In the genomic region with DNA sequence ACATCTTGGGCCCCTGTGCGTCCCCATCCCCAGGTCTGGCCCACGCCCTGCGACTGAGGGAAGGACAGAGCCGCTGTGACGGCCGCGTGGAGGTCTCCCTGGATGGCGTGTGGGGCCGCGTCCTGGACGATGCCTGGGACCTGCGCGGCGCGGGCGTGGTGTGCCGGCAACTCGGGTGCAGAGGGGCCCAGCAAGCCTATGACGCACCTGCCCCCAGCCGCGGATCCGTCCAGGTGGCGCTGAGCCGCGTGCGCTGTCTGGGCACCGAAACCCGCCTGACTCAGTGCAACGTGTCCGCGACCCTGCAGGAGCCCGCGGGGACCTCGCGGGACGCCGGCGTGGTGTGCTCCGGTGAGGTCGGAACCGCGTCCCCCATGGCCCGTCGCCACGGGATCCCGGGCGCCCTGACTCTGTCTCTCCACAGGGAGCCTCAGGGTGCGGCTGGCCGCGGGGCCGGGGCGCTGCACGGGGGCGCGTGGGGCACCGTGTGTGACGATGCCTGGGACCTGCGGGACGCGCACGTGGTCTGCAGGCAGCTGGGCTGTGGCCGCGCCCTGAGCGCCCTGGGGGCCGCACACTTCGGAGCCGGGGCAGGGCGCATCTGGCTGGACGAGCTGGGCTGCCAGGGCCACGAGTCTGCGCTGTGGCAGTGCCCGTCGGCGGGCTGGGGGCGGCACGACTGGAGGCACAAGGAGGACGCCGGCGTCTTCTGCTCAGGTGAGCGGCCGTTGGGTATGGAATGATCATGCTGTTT, we compare ENCODE assay signal across 16 cellular contexts. TPM values are rescaled to one million over a fixed set of nuclear protein-coding genes. Genes with fewer than 3 reads are reported as not detected.
"Had no signal": no experiment of that assay in that cellular context is flagged by ENCODE, and none has a peak within 500 bp of the region (broad histone marks: within the 10 kb centered on the region; RNA-seq: fewer than 3 reads in every experiment).

No MANE protein-coding gene starts in this region.

- H3K4me1 Mint-ChIP-seq: activated B cell treated with CpG ODN at 0.5 μM for 24 hours; activated CD4-positive, alpha-beta T cell treated with anti-CD3 and anti-CD28 coated beads, Interleukin-2, amount 10 ng/mL, durations not matched to agents 7 days and 5 days had no signal

- H3K36me3 ChIP-seq: ovary, sigmoid colon, SJCRH30, uterus had no signal

- H3K4me1 ChIP-seq: sigmoid colon, SJCRH30, tibial nerve, uterus had no signal

- H3K27ac ChIP-seq: ovary, sigmoid colon, SJCRH30, tibial nerve, uterus had no signal

- DNase-seq: activated B cell treated with CpG ODN at 0.5 μM for 24 hours; activated CD4-positive, alpha-beta T cell treated with anti-CD3 and anti-CD28 coated beads, Interleukin-2, amount 10 ng/mL, durations not matched to agents 7 days and 5 days; activated naive CD4-positive, alpha-beta T cell treated with anti-CD3 and anti-CD28 coated beads for 36 hours; erythroblast; hypothalamus; sigmoid colon; SJCRH30; stimulated activated CD4-positive, alpha-beta T cell treated with anti-CD3 and anti-CD28 coated beads, Interleukin-12 subunit alpha, Interleukin-12 subunit beta, amount 100 ng/mL, for 4 hours had no signal

- FAIRE-seq: astrocyte, bronchial epithelial cell had no signal

- H3K4me3 ChIP-seq: dorsolateral prefrontal cortex, ovary, sigmoid colon, SJCRH30, tibial nerve, uterus had no signal

- H3K27me3 Mint-ChIP-seq: activated B cell treated with CpG ODN at 0.5 μM for 24 hours had no signal

- H3K27ac Mint-ChIP-seq: activated B cell treated with CpG ODN at 0.5 μM for 24 hours; activated CD4-positive, alpha-beta T cell treated with anti-CD3 and anti-CD28 coated beads, Interleukin-2, amount 10 ng/mL, durations not matched to agents 7 days and 5 days; activated naive CD4-positive, alpha-beta T cell treated with anti-CD3 and anti-CD28 coated beads for 36 hours; activated T-helper 1 cell treated with anti-CD3 and anti-CD28 coated beads, Interleukin-12 subunit alpha, Interleukin-12 subunit beta, Interleukin-2, Interleukin-4 antibody, amounts not matched to agents 30 ng/mL and 10 ng/mL and 1 ng/mL, durations not matched to agents 14 hours and 24 hours and 36 hours had no signal

- H3K9me3 ChIP-seq: ovary, sigmoid colon, SJCRH30, uterus had no signal

- H3K27me3 ChIP-seq: ovary, sigmoid colon, SJCRH30, tibial nerve, uterus had no signal

- H3K9me3 Mint-ChIP-seq: activated B cell treated with CpG ODN at 0.5 μM for 24 hours; activated CD4-positive, alpha-beta T cell treated with anti-CD3 and anti-CD28 coated beads, Interleukin-2, amount 10 ng/mL, durations not matched to agents 7 days and 5 days; activated naive CD4-positive, alpha-beta T cell treated with anti-CD3 and anti-CD28 coated beads for 36 hours; activated T-helper 1 cell treated with anti-CD3 and anti-CD28 coated beads, Interleukin-12 subunit alpha, Interleukin-12 subunit beta, Interleukin-2, Interleukin-4 antibody, amounts not matched to agents 30 ng/mL and 10 ng/mL and 1 ng/mL, durations not matched to agents 14 hours and 24 hours and 36 hours had no signal

- H3K4me3 Mint-ChIP-seq: activated B cell treated with CpG ODN at 0.5 μM for 24 hours; activated CD4-positive, alpha-beta T cell treated with anti-CD3 and anti-CD28 coated beads, Interleukin-2, amount 10 ng/mL, durations not matched to agents 7 days and 5 days; activated naive CD4-positive, alpha-beta T cell treated with anti-CD3 and anti-CD28 coated beads for 36 hours; activated T-helper 1 cell treated with anti-CD3 and anti-CD28 coated beads, Interleukin-12 subunit alpha, Interleukin-12 subunit beta, Interleukin-2, Interleukin-4 antibody, amounts not matched to agents 30 ng/mL and 10 ng/mL and 1 ng/mL, durations not matched to agents 14 hours and 24 hours and 36 hours had no signal

RNA-seq across cellular contexts. Expression of gene SPRN, which starts 35.2 kb away (rescaled TPM):
- total RNA-seq: activated B cell treated with CpG ODN at 0.5 μM for 24 hours; activated CD4-positive, alpha-beta T cell treated with anti-CD3 and anti-CD28 coated beads, Interleukin-2, amount 10 ng/mL, durations not matched to agents 7 days and 5 days; activated naive CD4-positive, alpha-beta T cell treated with anti-CD3 and anti-CD28 coated beads for 36 hours; activated T-helper 1 cell treated with anti-CD3 and anti-CD28 coated beads, Interleukin-12 subunit alpha, Interleukin-12 subunit beta, Interleukin-2, Interleukin-4 antibody, amounts not matched to agents 30 ng/mL and 10 ng/mL and 1 ng/mL, durations not matched to agents 14 hours and 24 hours and 36 hours; bronchial epithelial cell; SJCRH30; T-helper 2 cell treated with Interferon-gamma antibody and Interleukin-4, amounts not matched to agents 100 ng/mL and 5 ng/mL, for 36 hours; tibial nerve had no signal
